ENCODE assay signal across 9 cellular contexts in the genomic region with DNA sequence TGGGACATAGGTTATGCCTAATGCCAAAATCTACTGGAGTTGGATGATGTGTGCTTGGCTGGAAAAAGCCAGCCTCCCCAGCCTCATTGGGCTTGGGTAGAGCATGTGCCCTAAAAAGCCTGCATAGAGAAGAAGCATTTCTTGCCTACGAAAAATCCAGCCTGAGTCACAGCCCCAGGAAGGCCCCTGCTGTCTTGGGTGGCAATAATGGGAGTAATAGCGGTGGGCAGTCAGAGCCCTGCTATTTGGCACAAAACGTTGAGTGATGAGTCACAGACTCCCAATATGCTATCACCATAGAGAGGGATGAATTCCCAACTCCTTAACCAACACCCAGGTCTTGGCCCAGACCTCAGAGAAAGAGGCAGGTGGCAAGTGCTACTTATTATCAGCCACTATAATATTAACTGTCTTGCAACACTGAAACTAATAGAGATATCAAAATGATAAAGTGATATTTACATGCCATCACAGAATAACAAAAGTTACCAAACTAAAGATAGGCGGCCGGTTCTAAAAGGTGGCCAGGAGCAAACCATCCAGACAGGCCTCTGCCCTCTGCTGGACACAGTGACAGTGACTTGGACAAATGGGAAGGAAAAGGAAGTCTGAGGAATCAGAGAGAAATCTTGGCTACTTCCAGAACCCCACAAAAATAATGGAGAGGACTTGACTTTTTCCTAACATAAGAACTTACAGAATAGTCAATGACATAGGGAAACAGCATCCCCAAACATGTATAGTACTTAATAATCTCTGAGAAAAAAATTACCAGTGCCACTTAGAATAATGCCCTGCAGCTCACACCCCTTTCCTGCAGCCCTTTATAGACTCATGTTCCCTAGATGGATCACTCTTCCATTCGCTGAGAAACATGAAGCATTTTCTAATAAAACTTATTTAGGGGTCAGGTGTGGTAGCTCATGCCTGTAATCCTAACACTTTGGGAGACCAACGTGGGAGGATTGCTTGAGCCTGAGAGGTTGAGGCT. TPM values are rescaled to one million over a fixed set of nuclear protein-coding genes. Genes with fewer than 3 reads are reported as not detected.
DNase-seq lines count a peak whose midpoint lies in the region; ATAC-seq and TF ChIP-seq lines count a peak whose summit lies in the region.
"Had no signal": no experiment of that assay in that cellular context is flagged by ENCODE, and none has a peak within 500 bp of the region (broad histone marks: within the 10 kb centered on the region; RNA-seq: fewer than 3 reads in every experiment).

No MANE protein-coding gene starts in this region.

- no peak overlapping the region for H3K4me3 Mint-ChIP-seq in naive thymus-derived CD8-positive, alpha-beta T cell

- DNase-seq in GM04504 (ENCODE audit: low read depth): peak; percentile 91
- no peak for DNase-seq in Panc1 (ENCODE audit: low read depth, low spot score)
- DNase-seq in fibroblast of pulmonary artery (ENCODE audit: low read depth): peak; percentile 85
- DNase-seq in retinal pigment epithelial cell (ENCODE audit: low read depth): no peak
- DNase-seq in naive thymus-derived CD8-positive, alpha-beta T cell: no peak

- peaks cover 0 to 5% (median 1%) of the 10 kb centered on the region in 4 donors for H3K4me1 Mint-ChIP-seq in naive thymus-derived CD8-positive, alpha-beta T cell

- TF ChIP-seq CTCF in Panc1 (IDR thresholded peaks at IDR 0.05): peak; percentile 88
- TF ChIP-seq CTCF in fibroblast of pulmonary artery (IDR thresholded peaks at IDR 0.05; ENCODE audit: low read length, missing control alignments): peak; percentile 55
- peak; percentile 64 for TF ChIP-seq CTCF in retinal pigment epithelial cell (conservative IDR thresholded peaks at IDR 0.05; ENCODE audit: low read depth, low read length)

- no peaks in the 10 kb centered on the region for H3K27me3 Mint-ChIP-seq in naive thymus-derived CD8-positive, alpha-beta T cell
- H3K27me3 Mint-ChIP-seq: IgD-negative memory B cell had no signal

- POLR2A ChIA-PET in Panc1 (lab: Charles Lee): no interaction called here
- POLR2A ChIA-PET in naive thymus-derived CD8-positive, alpha-beta T cell (lab: Charles Lee): no interaction called here

- peaks cover 0 to 68% (median 24%) of the 10 kb centered on the region in 3 donors for H3K36me3 Mint-ChIP-seq in naive thymus-derived CD8-positive, alpha-beta T cell

- no peak overlapping the region for H3K27ac ChIP-seq in Panc1 (ENCODE audit: low read length)

- CTCF ChIA-PET in Panc1 (lab: Charles Lee): interaction anchor here (0.5 to 0.8 kb wide), 4 partner anchors 22 to 408 kb away, joined by 3 to 6 read pairs (median 4); no protein-coding TSS in a partner anchor

- H3K4me3 ChIP-seq in Panc1 (ENCODE audit: low read depth in 2 of 2, low read length in 2 of 2) (no peak overlapping the region), fibroblast of pulmonary artery (replicated peaks; ENCODE audit: low read depth, low read length) (no peak overlapping the region), retinal pigment epithelial cell (ENCODE audit: low read length) (no peak overlapping the region)

- no peaks in the 10 kb centered on the region for H3K27me3 ChIP-seq in Panc1 (ENCODE audit: control insufficient read depth, insufficient read depth, low read length)

- in situ Hi-C loops in Panc1 (cut with HindIII; ENCODE audit: low pct_unique_long_range_greater_than_20kb, low sequenced_read_pairs): no loop called here

- BruUV-seq in Panc1 (replicated peaks; lab: Mats Ljungman, UMichigan): no TSS peak

- intact Hi-C loops in Panc1 (cut with micrococcal nuclease; ENCODE audit: unreplicated experiment): loop anchor here (2.0 to 10.0 kb wide), 2 partner anchors 52 to 226 kb away; partner anchors contain the start of gene MUC13

- H3K4me1 ChIP-seq in Panc1 (ENCODE audit: control insufficient read depth, insufficient read depth, low read length): 0 out of 2 replicates have a peak, but pooled peaks cover 3% of the 10 kb centered on the region

- H3K9me3 Mint-ChIP-seq in naive thymus-derived CD8-positive, alpha-beta T cell: no peaks in the 10 kb centered on the region
- H3K9me3 Mint-ChIP-seq: IgD-negative memory B cell had no signal

- ATAC-seq in Panc1 (peak; percentile 83), GM21619 (IDR thresholded peaks at IDR 0.05; ENCODE audit: unreplicated experiment) (no peak), HG03342 (IDR thresholded peaks at IDR 0.05; ENCODE audit: unreplicated experiment) (no peak)
- ATAC-seq in naive thymus-derived CD8-positive, alpha-beta T cell: no peak
- no peak for ATAC-seq in activated CD4-positive, CD25-positive, alpha-beta regulatory T cell treated with anti-CD3 and anti-CD28 coated beads, Interleukin-2, amount 50 U/mL, for 24 hours

- 0 out of 2 replicates have a peak, but pooled peaks cover 4% of the 10 kb centered on the region for H3K36me3 ChIP-seq in Panc1 (ENCODE audit: control insufficient read depth, insufficient read depth, low read length)

- H3K9me3 ChIP-seq in Panc1 (ENCODE audit: control insufficient read depth, insufficient read depth, low read depth, low read length): no peaks in the 10 kb centered on the region

- H3K27ac Mint-ChIP-seq in naive thymus-derived CD8-positive, alpha-beta T cell: peak overlapping the region in 1 of 10 donors; percentile 10
- H3K27ac Mint-ChIP-seq: IgD-negative memory B cell had no signal

RNA-seq across cellular contexts. Expression of gene MUC13, which starts 51.9 kb away (rescaled TPM):
- total RNA-seq in Panc1 (2021; ENCODE audit: unreplicated experiment): 0.13 TPM
- polyA plus RNA-seq in Panc1 (2012; ENCODE audit: insufficient read length): not detected
- not detected for total RNA-seq in naive thymus-derived CD8-positive, alpha-beta T cell
- not detected for polyA plus RNA-seq in naive thymus-derived CD8-positive, alpha-beta T cell
- polyA plus RNA-seq: IgD-negative memory B cell had no signal

Comparison
In these comparisons a context has a peak if more than half of its experiments do, and no peak if none do; other contexts are left out.
1. DNase-seq: peak in GM04504 (single experiment) and fibroblast of pulmonary artery (single experiment); none in Panc1 (single experiment), retinal pigment epithelial cell (single experiment) and naive thymus-derived CD8-positive, alpha-beta T cell (0 of 10).
2. Peak in every context shown above with its lines, with median percentiles within 50 percentile points of each other: CTCF ChIP-seq.